ENCODE assay signal across 22 cellular contexts in the genomic region with DNA sequence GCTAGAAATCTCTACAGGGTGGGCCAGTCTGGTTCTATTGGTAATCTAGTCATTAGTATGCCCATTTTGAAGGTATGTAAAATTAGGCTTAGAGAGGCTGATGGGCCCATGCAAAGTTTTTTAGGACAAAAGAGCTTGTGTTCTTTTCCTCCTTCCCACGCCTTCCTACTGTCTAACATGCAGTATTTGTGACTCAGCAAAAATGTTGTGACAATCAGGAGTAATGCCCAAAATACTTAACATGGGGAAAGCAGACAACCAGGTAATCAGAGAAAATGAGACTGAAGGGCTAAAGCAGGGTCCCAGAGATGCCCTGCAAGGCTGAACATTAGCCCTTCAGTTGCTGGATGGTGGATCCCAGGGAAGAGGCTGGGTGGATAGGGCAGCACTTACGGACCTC.
"Had no signal": no experiment of that assay in that cellular context is flagged by ENCODE, and none has a peak within 500 bp of the region (broad histone marks: within the 10 kb centered on the region; RNA-seq: fewer than 3 reads in every experiment).

No MANE protein-coding gene starts in this region.

- DNase-seq: colonic mucosa; effector CD8-positive, alpha-beta T cell; endodermal cell; foreskin fibroblast; heart left ventricle; left cardiac atrium; left lung; naive thymus-derived CD8-positive, alpha-beta T cell; nephron progenitor cell; nucleus accumbens; right cardiac atrium; small intestine; stimulated activated CD4-positive, alpha-beta T cell treated with anti-CD3 and anti-CD28 coated beads, Interleukin-15, amount 100 ng/mL, for 24 hours; stimulated activated CD4-positive, alpha-beta T cell treated with anti-CD3 and anti-CD28 coated beads, Interleukin-2, amount 100 ng/mL, for 48 hours; stimulated activated naive B cell treated with anti-CD40 and anti-IgM and Interleukin-4, amounts not matched to agents 10 μg/mL and 1 μg/mL and 100 μg/mL, for 72 hours; transverse colon had no signal

- H3K4me1 ChIP-seq: colonic mucosa, gastroesophageal sphincter, heart left ventricle, left lung, prostate gland, transverse colon had no signal

- H3K9me3 ChIP-seq: colonic mucosa, heart left ventricle, prostate gland, thoracic aorta, transverse colon had no signal

- ATAC-seq: esophagus mucosa; gastroesophageal sphincter; heart left ventricle; left lung; naive thymus-derived CD8-positive, alpha-beta T cell; right cardiac atrium; stimulated activated naive B cell treated with anti-CD40 and anti-IgM and Interleukin-4, amounts not matched to agents 10 μg/mL and 1 μg/mL and 100 μg/mL, for 72 hours had no signal

- H3K27me3 ChIP-seq: colonic mucosa, hepatocyte, left lung, transverse colon had no signal

- H3K4me3 ChIP-seq: colonic mucosa, gastroesophageal sphincter, heart left ventricle, hepatocyte, left lung, prostate gland, thoracic aorta, transverse colon had no signal

- H3K27ac ChIP-seq: colonic mucosa, epithelial cell of prostate, gastroesophageal sphincter, heart left ventricle, hepatocyte, left lung, prostate gland, thoracic aorta, transverse colon had no signal

- FAIRE-seq: small intestine had no signal

- H3K36me3 ChIP-seq: colonic mucosa, gastroesophageal sphincter, heart left ventricle, left lung, prostate gland, thoracic aorta, transverse colon had no signal
